Comparison of ENCODE assay signal across 21 cellular contexts in genomic region chr12:5987573-5987972, GRCh38. TPM values are rescaled to one million over a fixed set of nuclear protein-coding genes. Genes with fewer than 3 reads are reported as not detected.
DNase-seq lines count a peak whose midpoint lies in the region; ATAC-seq and TF ChIP-seq lines count a peak whose summit lies in the region.
"Had no signal": no experiment of that assay in that cellular context is flagged by ENCODE, and none has a peak within 500 bp of the region (broad histone marks: within the 10 kb centered on the region; RNA-seq: fewer than 3 reads in every experiment).

No MANE protein-coding gene starts in this region.

- H4K20me1 ChIP-seq in GM23338 (replicated peaks; ENCODE audit: insufficient read depth) = 0 out of 2 replicates have a peak, but pooled peaks cover 3% of the 10 kb centered on the region
- H4K20me1 ChIP-seq: BLaER1 had no signal

- H3K4me1 Mint-ChIP-seq in GM23338 (peaks cover 28% of the 10 kb centered on the region), endothelial cell (ENCODE audit: unreplicated experiment) (peaks cover 3% of the 10 kb centered on the region)

- H3K36me3 Mint-ChIP-seq in GM23338 (ENCODE audit: low read depth) = no peaks in the 10 kb centered on the region
- peaks cover 2% of the 10 kb centered on the region for H3K36me3 Mint-ChIP-seq in endothelial cell (ENCODE audit: low read depth, unreplicated experiment)
- H3K36me3 Mint-ChIP-seq: CD14-positive monocyte; CD4-positive, alpha-beta memory T cell; CD4-positive, CD25-positive, alpha-beta regulatory T cell; CD8-positive, alpha-beta memory T cell had no signal

- H3K4me3 ChIP-seq in GM23338 = no peak overlapping the region
- H3K4me3 ChIP-seq in rectal smooth muscle tissue (ENCODE audit: low read length) = no peak overlapping the region
- no peak overlapping the region for H3K4me3 ChIP-seq in stomach smooth muscle (ENCODE audit: low read length in 2 of 2)
- no peak overlapping the region for H3K4me3 ChIP-seq in left lung
- H3K4me3 ChIP-seq: BLaER1 had no signal

- H3K36me3 ChIP-seq in GM23338 (ENCODE audit: insufficient read depth) = no peaks in the 10 kb centered on the region
- H3K36me3 ChIP-seq in rectal smooth muscle tissue (ENCODE audit: control insufficient read depth, insufficient read depth, low read length) = no peaks in the 10 kb centered on the region
- no peaks in the 10 kb centered on the region for H3K36me3 ChIP-seq in stomach smooth muscle (ENCODE audit: control insufficient read depth in 2 of 2, insufficient read depth in 2 of 2, low read length in 2 of 2)
- peaks cover 0 to 22% of the 10 kb centered on the region in 2 donors for H3K36me3 ChIP-seq in left lung
- H3K36me3 ChIP-seq: BE2C, BLaER1 had no signal

- peak overlapping the region; percentile 97; the same call in 1 of the 2 replicates for H2AFZ ChIP-seq in GM23338

- H3F3A ChIP-seq in GM23338 (replicated peaks; ENCODE audit: low read depth) = no peaks in the 10 kb centered on the region

- DNase-seq in GM23338 (ENCODE audit: low spot score) (no peak), endothelial cell (ENCODE audit: low spot score) (no peak), DMS153 treated with DMSO at 0.1 percent for 48 hours (lab: John Stamatoyannopoulos, UW; ENCODE audit: unreplicated experiment) (no peak), left lung (no peak)
- DNase-seq: 8988T; ACHN; BE2C; C1 segment of cervical spinal cord; CD4-positive, alpha-beta memory T cell; CD4-positive, CD25-positive, alpha-beta regulatory T cell; CD8-positive, alpha-beta memory T cell; COR-L47; DMS 273 treated with DMSO at 0.1 percent for 48 hours; DMS79 treated with DMSO at 0.1 percent for 48 hours; GF-D8 had no signal

- H3K4me3 Mint-ChIP-seq in GM23338 = no peak overlapping the region
- no peak overlapping the region for H3K4me3 Mint-ChIP-seq in endothelial cell (ENCODE audit: unreplicated experiment)
- H3K4me3 Mint-ChIP-seq: CD4-positive, alpha-beta memory T cell; CD4-positive, CD25-positive, alpha-beta regulatory T cell; CD8-positive, alpha-beta memory T cell had no signal

- TF ChIP-seq CTCF in GM23338 (conservative IDR thresholded peaks at IDR 0.05; ENCODE audit: low read depth in 2 of 2) (no peak), endothelial cell (IDR thresholded peaks at IDR 0.05; ENCODE audit: unreplicated experiment) (no peak), left lung (IDR thresholded peaks at IDR 0.05) (no peak)

- peaks cover 15% of the 10 kb centered on the region for H3K4me1 ChIP-seq in GM23338 (ENCODE audit: insufficient read depth)
- peaks cover 10% of the 10 kb centered on the region for H3K4me1 ChIP-seq in rectal smooth muscle tissue (ENCODE audit: control insufficient read depth, insufficient read depth, low read length)
- peaks cover 7% of the 10 kb centered on the region for H3K4me1 ChIP-seq in stomach smooth muscle (ENCODE audit: control insufficient read depth, insufficient read depth, low read length)
- H3K4me1 ChIP-seq in left lung = no peaks in the 10 kb centered on the region
- H3K4me1 ChIP-seq: BE2C had no signal

- intact Hi-C loops in left lung (cut with DNase I) = loop anchor here in 1 of 2 donors (10.0 kb wide), 1 partner anchor 297 kb away; no protein-coding TSS in a partner anchor

- H3K27ac ChIP-seq in GM23338 (ENCODE audit: low read depth) = no peak overlapping the region
- H3K27ac ChIP-seq in rectal smooth muscle tissue (ENCODE audit: low read depth, low read length) = peak overlapping the region; percentile 19
- peak overlapping the region; percentile 37 for H3K27ac ChIP-seq in stomach smooth muscle (ENCODE audit: low read length)
- H3K27ac ChIP-seq in left lung = no peak overlapping the region
- H3K27ac ChIP-seq: BLaER1 had no signal

- H3K27me3 Mint-ChIP-seq in GM23338 (ENCODE audit: insufficient read depth, low read depth, poor library complexity) (peaks cover 4% of the 10 kb centered on the region), endothelial cell (ENCODE audit: unreplicated experiment) (peaks cover 1% of the 10 kb centered on the region)
- H3K27me3 Mint-ChIP-seq: CD4-positive, CD25-positive, alpha-beta regulatory T cell had no signal

- H3K27ac Mint-ChIP-seq in GM23338 (no peak overlapping the region), endothelial cell (ENCODE audit: unreplicated experiment) (peak overlapping the region; percentile 36)
- H3K27ac Mint-ChIP-seq: CD14-positive monocyte; CD8-positive, alpha-beta memory T cell had no signal

- H3K9me3 ChIP-seq in stomach smooth muscle (ENCODE audit: control insufficient read depth in 2 of 2, low read length in 2 of 2) (no peaks in the 10 kb centered on the region), left lung (no peaks in the 10 kb centered on the region)
- H3K9me3 ChIP-seq: BE2C, BLaER1 had no signal

- H3K9ac ChIP-seq in rectal smooth muscle tissue (ENCODE audit: low read length) (no peak overlapping the region), stomach smooth muscle (ENCODE audit: low read length in 2 of 2) (no peak overlapping the region)
- H3K9ac ChIP-seq: BLaER1 had no signal

- H3K79me2 ChIP-seq in GM23338 (replicated peaks; ENCODE audit: insufficient read depth) = no peaks in the 10 kb centered on the region

- no peaks in the 10 kb centered on the region for H3K27me3 ChIP-seq in GM23338 (ENCODE audit: insufficient read depth)
- H3K27me3 ChIP-seq in rectal smooth muscle tissue (ENCODE audit: control insufficient read depth, insufficient read depth, low read length) = no peaks in the 10 kb centered on the region
- no peaks in the 10 kb centered on the region for H3K27me3 ChIP-seq in stomach smooth muscle (ENCODE audit: control insufficient read depth in 1 of 2, insufficient read depth in 2 of 2, low read length in 2 of 2)
- no peaks in the 10 kb centered on the region for H3K27me3 ChIP-seq in left lung
- H3K27me3 ChIP-seq: BLaER1 had no signal

- H3K9me2 ChIP-seq in GM23338 (ENCODE audit: insufficient read depth) = no peaks in the 10 kb centered on the region

- 0 out of 2 replicates have a peak overlapping the region, but pooled peaks have one; percentile 31 for H3K4me2 ChIP-seq in GM23338
- H3K4me2 ChIP-seq: BLaER1 had no signal

- ATAC-seq in GM23338 (no peak), GM19455 (IDR thresholded peaks at IDR 0.05; ENCODE audit: unreplicated experiment) (no peak), left lung (no peak)

- H3K9me3 Mint-ChIP-seq in GM23338 (no peaks in the 10 kb centered on the region), endothelial cell (ENCODE audit: unreplicated experiment) (no peaks in the 10 kb centered on the region)
- H3K9me3 Mint-ChIP-seq: CD14-positive monocyte; CD4-positive, alpha-beta memory T cell; CD4-positive, CD25-positive, alpha-beta regulatory T cell; CD8-positive, alpha-beta memory T cell had no signal

TF ChIP-seq in GM23338, 12 proteins besides CTCF, POLR2A, EP300 and RAD21:
- TF ChIP-seq EZH2 (IDR thresholded peaks at IDR 0.05; ENCODE audit: low read depth, unreplicated experiment) (no peak), POLR2AphosphoS5 (IDR thresholded peaks at IDR 0.05; ENCODE audit: low read depth) (no peak), ZNF114 (CRISPR knock-in tag; IDR thresholded peaks at IDR 0.05) (no peak), CREB1 (CRISPR knock-in tag; IDR thresholded peaks at IDR 0.05; ENCODE audit: low read depth) (no peak), JUNB (IDR thresholded peaks at IDR 0.05; ENCODE audit: unreplicated experiment) (no peak), EZH2phosphoT487 (IDR thresholded peaks at IDR 0.05; ENCODE audit: unreplicated experiment) (no peak), ETS1 (IDR thresholded peaks at IDR 0.05) (no peak), REST (IDR thresholded peaks at IDR 0.05; ENCODE audit: unreplicated experiment) (no peak), STAT1 (IDR thresholded peaks at IDR 0.05; ENCODE audit: unreplicated experiment) (no peak), NANOG (IDR thresholded peaks at IDR 0.05; ENCODE audit: borderline replicate concordance) (no peak), ZNF331 (CRISPR knock-in tag; IDR thresholded peaks at IDR 0.05; ENCODE audit: low read depth) (no peak)
TF ChIP-seq in GM23338: peak in this region for 0.

RNA-seq across cellular contexts. Expression of gene ANO2, which starts 42.5 kb away (rescaled TPM):
- total RNA-seq in GM23338 (2014; rRNA removed; shearing (Covaris generic)) = 3.3 and 4.6 TPM in 2 replicates
- 1.9 and 2.3 TPM in 2 replicates for polyA plus RNA-seq in GM23338 (2016; fragmentation: Nextera tagmentation; extraction: Ambion mirVana)
- total RNA-seq in endothelial cell (ENCODE audit: unreplicated experiment) (4.5 TPM), left lung (10 to 100 TPM in 1 of 2 donors, 1 to 10 TPM in 1; 9.6 to 10.5 TPM)
- total RNA-seq: A673; CD4-positive, alpha-beta memory T cell; CD8-positive, alpha-beta memory T cell had no signal
- polyA plus RNA-seq: CD14-positive monocyte; CD4-positive, alpha-beta memory T cell; CD4-positive, CD25-positive, alpha-beta regulatory T cell; CD8-positive, alpha-beta memory T cell had no signal

Comparison
In these comparisons a context has a peak if more than half of its experiments do, and no peak if none do; other contexts are left out.
1. H3K27ac ChIP-seq: peak in rectal smooth muscle tissue (single experiment) and stomach smooth muscle (single experiment); none in GM23338 (single experiment) and left lung (0 of 2).